9 cellular contexts compared by ENCODE assay signal in genomic region chr1:168112673-168113305, GRCh38. TPM values are rescaled to one million over a fixed set of nuclear protein-coding genes. Genes with fewer than 3 reads are reported as not detected.
DNase-seq lines count a peak whose midpoint lies in the region; ATAC-seq, FAIRE-seq and TF ChIP-seq lines count a peak whose summit lies in the region.
"Had no signal": no experiment of that assay in that cellular context is flagged by ENCODE, and none has a peak within 500 bp of the region (broad histone marks: within the 10 kb centered on the region; RNA-seq: fewer than 3 reads in every experiment).

No MANE protein-coding gene starts in this region.

- H4K20me1 ChIP-seq in HepG2 (ENCODE audit: insufficient read depth, low read length) (no peaks in the 10 kb centered on the region), PC-3 (ENCODE audit: low read length) (no peaks in the 10 kb centered on the region), smooth muscle cell (ENCODE audit: low read depth) (no peaks in the 10 kb centered on the region)

- peaks cover 53% of the 10 kb centered on the region for H3K4me1 Mint-ChIP-seq in MCF 10A (ENCODE audit: insufficient read depth, unreplicated experiment)

- 87% methylated on average over 6 of the region's 6 CpGs for WGBS in HepG2 (ENCODE audit: low lambda C conversion rate)
- WGBS in right lobe of liver (ENCODE audit: insufficient coverage, low coverage, low lambda C conversion rate, missing lambda C conversion rate), result 100% methylated on average over 3 of the region's 6 CpGs
- 74% methylated on average over 6 of the region's 6 CpGs for WGBS in smooth muscle cell (ENCODE audit: low lambda C conversion rate)
- WGBS in upper lobe of left lung, 2 donors, result 88 to 91% methylated on average over 6 of the region's 6 CpGs

- no TSS peak for BruUV-seq in HepG2 (replicated peaks; lab: Mats Ljungman, UMichigan)
- BruUV-seq in PC-3 (replicated peaks; lab: Mats Ljungman, UMichigan), result no TSS peak
- no TSS peak for BruUV-seq in MCF 10A (replicated peaks; lab: Mats Ljungman, UMichigan)

- TF ChIP-seq CTCF in HepG2 (CRISPR knock-in tag; IDR thresholded peaks at IDR 0.05) (no peak), right lobe of liver (IDR thresholded peaks at IDR 0.05) (no peak), PC-3 (conservative IDR thresholded peaks at IDR 0.05; ENCODE audit: low read depth, low read length) (no peak), MCF 10A (IDR thresholded peaks at IDR 0.05; ENCODE audit: unreplicated experiment) (no peak), smooth muscle cell (IDR thresholded peaks at IDR 0.05; ENCODE audit: borderline replicate concordance, insufficient read depth, poor library complexity, severe bottlenecking) (no peak), upper lobe of left lung (IDR thresholded peaks at IDR 0.05) (no peak)

- in situ Hi-C loops in HepG2 (cut with HindIII; ENCODE audit: extremely low pct_ligation_motif_present, low pct_unique_long_range_greater_than_20kb), result no loop called here

- no peaks in the 10 kb centered on the region for H3K36me3 ChIP-seq in HepG2 (replicated peaks in 1 of 2; ENCODE audit: control insufficient read depth in 1 of 2, insufficient read depth in 2 of 2, low read length in 2 of 2)
- H3K36me3 ChIP-seq in right lobe of liver, result no peaks in the 10 kb centered on the region
- H3K36me3 ChIP-seq in PC-3 (ENCODE audit: low read depth, low read length), result no peaks in the 10 kb centered on the region
- H3K36me3 ChIP-seq in smooth muscle cell (ENCODE audit: low read depth), result no peaks in the 10 kb centered on the region
- H3K36me3 ChIP-seq in upper lobe of left lung, result peaks cover 0 to 4% (median 0%) of the 10 kb centered on the region in 4 donors
- H3K36me3 ChIP-seq: neutrophil had no signal

- H3K4me1 ChIP-seq in HepG2 (ENCODE audit: insufficient read depth, low read length) (peaks cover 3% of the 10 kb centered on the region), right lobe of liver (no peaks in the 10 kb centered on the region), PC-3 (ENCODE audit: insufficient read depth, low read length) (peaks cover 8% of the 10 kb centered on the region), smooth muscle cell (ENCODE audit: low read depth) (peaks cover 16% of the 10 kb centered on the region), upper lobe of left lung (peaks cover 0 to 4% (median 0%) of the 10 kb centered on the region in 4 donors)

- no peaks in the 10 kb centered on the region for H3K9me3 Mint-ChIP-seq in MCF 10A (ENCODE audit: unreplicated experiment)

- no peak for TF ChIP-seq POLR2A in HepG2 (IDR thresholded peaks at IDR 0.05; ENCODE audit: insufficient read depth in 1 of 2, low read depth in 2 of 2, low read length in 2 of 2)
- TF ChIP-seq POLR2A in right lobe of liver (IDR thresholded peaks at IDR 0.05), result no peak
- TF ChIP-seq POLR2A in upper lobe of left lung (IDR thresholded peaks at IDR 0.05), result no peak

- intact Hi-C loops in HepG2 (cut with micrococcal nuclease; ENCODE audit: unreplicated experiment), result no loop called here
- intact Hi-C loops in right lobe of liver (cut with DNase I), result loop anchor here in 1 of 2 donors (10.0 kb wide), 1 partner anchor 212 kb away; no protein-coding TSS in a partner anchor
- intact Hi-C loops in PC-3 (cut with micrococcal nuclease), result no loop called here
- intact Hi-C loops in MCF 10A (cut with micrococcal nuclease), result loop anchor here (5.0 kb wide), 1 partner anchor 115 kb away; the partner anchor contains the start of gene SFT2D2

- ATAC-seq in HepG2, result peak; percentile 41; the same call in 1 of the 3 replicates
- no peak for ATAC-seq in right lobe of liver
- ATAC-seq in PC-3, result peak; percentile 50; the same call in 1 of the 2 replicates
- ATAC-seq in HG02763 (IDR thresholded peaks at IDR 0.05; ENCODE audit: unreplicated experiment), result no peak
- ATAC-seq in GM21723 (IDR thresholded peaks at IDR 0.05; ENCODE audit: unreplicated experiment), result no peak
- ATAC-seq in upper lobe of left lung (ENCODE audit: low FRiP score in 2 of 2), result no peak

- no peaks in the 10 kb centered on the region for H3K9me2 ChIP-seq in PC-3 (replicated peaks; ENCODE audit: low read length)

- H3K27me3 Mint-ChIP-seq in MCF 10A (ENCODE audit: insufficient read depth, unreplicated experiment), result no peaks in the 10 kb centered on the region

- H3K79me2 ChIP-seq in HepG2 (ENCODE audit: insufficient read depth, low read length), result no peaks in the 10 kb centered on the region
- H3K79me2 ChIP-seq in PC-3 (ENCODE audit: low read length), result no peaks in the 10 kb centered on the region
- peaks cover 10% of the 10 kb centered on the region for H3K79me2 ChIP-seq in smooth muscle cell (ENCODE audit: low read depth)

- no peak for FAIRE-seq in HepG2 (lab: Jason Lieb, UNC)

- POLR2A ChIA-PET in HepG2 (lab: Yijun Ruan, JAX), result no interaction called here
- POLR2A ChIA-PET in PC-3 (lab: Charles Lee; ENCODE audit: unreplicated experiment), result no interaction called here
- POLR2A ChIA-PET in MCF 10A (lab: Yijun Ruan, JAX), result interaction anchor here (0.7 to 1.8 kb wide), 17 partner anchors 9 to 807 kb away, joined by 3 to 11 read pairs (median 4); partner anchors contain the start of genes DCAF6, GPR161, MPC2 and TIPRL

- H3K9me3 ChIP-seq in HepG2 (ENCODE audit: low read length) (no peaks in the 10 kb centered on the region), right lobe of liver (no peaks in the 10 kb centered on the region), PC-3 (ENCODE audit: low read length) (no peaks in the 10 kb centered on the region), smooth muscle cell (replicated peaks; ENCODE audit: low read depth) (no peaks in the 10 kb centered on the region), upper lobe of left lung (no peaks in the 10 kb centered on the region)
- H3K9me3 ChIP-seq: neutrophil had no signal

- H3K4me2 ChIP-seq in HepG2 (ENCODE audit: low read depth, low read length), result no peak overlapping the region
- H3K4me2 ChIP-seq in PC-3 (ENCODE audit: low read length), result no peak overlapping the region
- H3K4me2 ChIP-seq in smooth muscle cell, result peak overlapping the region; percentile 23

- H3K27ac ChIP-seq in HepG2 (ENCODE audit: extremely low read length, insufficient read depth, low read length) (no peak overlapping the region), right lobe of liver (no peak overlapping the region), PC-3 (ENCODE audit: low read length) (no peak overlapping the region), smooth muscle cell (ENCODE audit: low read depth) (peak overlapping the region; percentile 42), upper lobe of left lung (no peak overlapping the region)
- H3K27ac ChIP-seq: neutrophil had no signal

- peak overlapping the region; percentile 32 for H3K27ac Mint-ChIP-seq in MCF 10A (ENCODE audit: low read depth, unreplicated experiment)

- H3K4me3 ChIP-seq in HepG2 (replicated peaks in 1 of 3; ENCODE audit: insufficient read depth in 1 of 3, low read depth in 2 of 3, low read length in 3 of 3) (no peak overlapping the region), right lobe of liver (no peak overlapping the region), PC-3 (ENCODE audit: low read length) (no peak overlapping the region), smooth muscle cell (no peak overlapping the region), upper lobe of left lung (no peak overlapping the region)

- TF ChIP-seq RAD21 in HepG2 (CRISPR knock-in tag; IDR thresholded peaks at IDR 0.05), result no peak

- CTCF ChIA-PET in HepG2 (lab: Yijun Ruan, JAX; ENCODE audit: low intra/inter-chr PET ratio, low total read pairs), result no interaction called here
- CTCF ChIA-PET in PC-3 (lab: Charles Lee), result no interaction called here
- CTCF ChIA-PET in MCF 10A (lab: Yijun Ruan, JAX), result interaction anchor here (0.6 to 5.6 kb wide), 10 partner anchors 7 to 334 kb away, joined by 3 to 42 read pairs (median 4); no protein-coding TSS in a partner anchor

- H3K27me3 ChIP-seq in HepG2 (ENCODE audit: control insufficient read depth in 1 of 2, insufficient read depth in 2 of 2, low read length in 2 of 2) (no peaks in the 10 kb centered on the region), right lobe of liver (no peaks in the 10 kb centered on the region), PC-3 (ENCODE audit: low read length) (no peaks in the 10 kb centered on the region), smooth muscle cell (ENCODE audit: low read depth) (no peaks in the 10 kb centered on the region), upper lobe of left lung (no peaks in the 10 kb centered on the region)
- H3K27me3 ChIP-seq: neutrophil had no signal

- DNase-seq in HepG2 (ENCODE audit: low spot score) (no peak), right lobe of liver (no peak), PC-3 (peak; percentile 80), MCF 10A (ENCODE audit: unreplicated experiment) (peak; percentile 100), smooth muscle cell (lab: John Stamatoyannopoulos, UW; ENCODE audit: unreplicated experiment) (peak; percentile 11), upper lobe of left lung (no peak)

- H2AFZ ChIP-seq in HepG2 (ENCODE audit: low read length) (no peak overlapping the region), PC-3 (ENCODE audit: low read length) (no peak overlapping the region), smooth muscle cell (ENCODE audit: low read depth) (no peak overlapping the region)

- peak overlapping the region; percentile 7 for H3K4me3 Mint-ChIP-seq in MCF 10A (ENCODE audit: unreplicated experiment)

- H3F3A ChIP-seq in PC-3 (ENCODE audit: low read length, unreplicated experiment) (no peaks in the 10 kb centered on the region), smooth muscle cell (ENCODE audit: low read depth) (peaks cover 8% of the 10 kb centered on the region)

- H3K36me3 Mint-ChIP-seq in MCF 10A (ENCODE audit: insufficient read depth, unreplicated experiment), result no peaks in the 10 kb centered on the region

- H3K9ac ChIP-seq in HepG2 (ENCODE audit: insufficient read depth, low read depth, low read length) (no peak overlapping the region), PC-3 (ENCODE audit: low read length) (no peak overlapping the region), smooth muscle cell (ENCODE audit: low read depth) (no peak overlapping the region)

- TF ChIP-seq EP300 in HepG2 (IDR thresholded peaks at IDR 0.05; ENCODE audit: low read depth in 2 of 2, low read length in 2 of 2) (no peak), HepG2 (CRISPR knock-in tag; IDR thresholded peaks at IDR 0.05; ENCODE audit: borderline replicate concordance) (no peak), upper lobe of left lung (IDR thresholded peaks at IDR 0.05) (no peak)

RNA-seq across cellular contexts. Expression of gene GPR161, which starts 23.9 kb away (rescaled TPM):
- total RNA-seq in HepG2 (2016; rRNA removed; fragmentation: Illumina TruSeq; extraction: Trizol) (0.08 and 0.35 TPM in 2 replicates), right lobe of liver (1 to 10 TPM in 1 of 6 experiments, under 1 TPM in 5; 0.43 to 1.4 (median 0.48) TPM), PC-3 (2014; rRNA removed) (10.3 and 11.8 TPM in 2 replicates), MCF 10A (2022) (6.6 and 10.2 TPM in 2 replicates), smooth muscle cell (9.7 and 9.9 TPM in 2 replicates), upper lobe of left lung (10 to 100 TPM in 3 of 6 donors, 1 to 10 TPM in 3; 1.0 to 13.6 (median 8.5) TPM)
- 0.30 and 0.35 TPM in 2 replicates for total RNA-seq in HepG2 (2016; cell fraction: cytosol; rRNA removed; fragmentation: Illumina TruSeq; extraction: Trizol; ENCODE audit: low read depth)
- total RNA-seq in HepG2 (2016; cell fraction: insoluble cytoplasmic fraction; rRNA removed; fragmentation: Illumina TruSeq; extraction: Trizol), result 0.09 and 0.15 TPM in 2 replicates
- total RNA-seq in HepG2 (2016; cell fraction: membrane; rRNA removed; fragmentation: Illumina TruSeq; extraction: Trizol), result 0.22 and 0.28 TPM in 2 replicates
- 0.06 and 0.19 TPM in 2 replicates for total RNA-seq in HepG2 (2016; cell fraction: nucleus; rRNA removed; fragmentation: Illumina TruSeq; extraction: Trizol)
- polyA plus RNA-seq in HepG2 (2011; rRNA removed) (0.13 TPM in 2 replicates), smooth muscle cell (23.3 and 25.4 TPM in 2 replicates)
- 0.12 TPM in 2 replicates for polyA plus RNA-seq in HepG2 (2011; cell fraction: cytosol; rRNA removed)
- polyA plus RNA-seq in HepG2 (2011; cell fraction: nucleus; rRNA removed), result 0.08 and 0.23 TPM in 2 replicates
- 0.09 and 0.11 TPM in 2 replicates for polyA plus RNA-seq in HepG2 (2012)
- 0.26 TPM in 2 replicates for polyA plus RNA-seq in HepG2 (2016; cell fraction: cytosol; fragmentation: Illumina TruSeq; extraction: Trizol; ENCODE audit: low read depth)
- 0.08 and 0.23 TPM in 2 replicates for polyA plus RNA-seq in HepG2 (2016; cell fraction: insoluble cytoplasmic fraction; fragmentation: Illumina TruSeq; extraction: Trizol; ENCODE audit: low read depth)
- polyA plus RNA-seq in HepG2 (2016; cell fraction: membrane; fragmentation: Illumina TruSeq; extraction: Trizol; ENCODE audit: low read depth), result 0.13 and 0.23 TPM in 2 replicates
- 0.21 and 0.25 TPM in 2 replicates for polyA plus RNA-seq in HepG2 (2016; cell fraction: nucleus; fragmentation: Illumina TruSeq; extraction: Trizol; ENCODE audit: insufficient read depth, low read depth)
- polyA minus RNA-seq in HepG2 (2011; rRNA and poly(A)+ RNA removed; ENCODE audit: low replicate concordance), result 1.1 and 15.7 TPM in 2 replicates
- polyA minus RNA-seq in HepG2 (2011; cell fraction: cytosol; rRNA and poly(A)+ RNA removed), result 0.59 TPM in 1 of 2 replicates, not detected in the other
- polyA minus RNA-seq in HepG2 (2011; cell fraction: nucleus; rRNA and poly(A)+ RNA removed), result 0.26 and 0.37 TPM in 2 replicates

Comparison
In these comparisons a context has a peak if more than half of its experiments do, and no peak if none do; other contexts are left out.
1. ATAC-seq: peak in HepG2 (single experiment) and PC-3 (single experiment); none in right lobe of liver (0 of 4), HG02763 (single experiment), GM21723 (single experiment) and upper lobe of left lung (0 of 2).
2. DNase-seq: peak in PC-3 (single experiment), MCF 10A (single experiment) and smooth muscle cell (single experiment); none in HepG2 (single experiment), right lobe of liver (0 of 3) and upper lobe of left lung (0 of 2).